In genomic region chr16:27080870-27081269, GRCh38 we compare ENCODE assay signal across 10 cellular contexts. TPM values are rescaled to one million over a fixed set of nuclear protein-coding genes. Genes with fewer than 3 reads are reported as not detected.
DNase-seq lines count a peak whose midpoint lies in the region; ATAC-seq and TF ChIP-seq lines count a peak whose summit lies in the region.
"Had no signal": no experiment of that assay in that cellular context is flagged by ENCODE, and none has a peak within 500 bp of the region (broad histone marks: within the 10 kb centered on the region; RNA-seq: fewer than 3 reads in every experiment).

No MANE protein-coding gene starts in this region.

- in situ Hi-C loops in KBM-7 (cut with MboI; ENCODE audit: low pct_unique_long_range_greater_than_20kb, low sequenced_read_pairs) = no loop called here

- TF ChIP-seq CTCF in mesothelial cell of epicardium (IDR thresholded peaks at IDR 0.05; ENCODE audit: unreplicated experiment) = peak; percentile 58

- H3K4me3 Mint-ChIP-seq in mesothelial cell of epicardium = no peak overlapping the region
- no peak overlapping the region for H3K4me3 Mint-ChIP-seq in activated naive CD8-positive, alpha-beta T cell treated with anti-CD3 and anti-CD28 coated beads for 36 hours
- H3K4me3 Mint-ChIP-seq: naive B cell had no signal

- no peaks in the 10 kb centered on the region for H3K4me1 Mint-ChIP-seq in mesothelial cell of epicardium
- no peaks in the 10 kb centered on the region for H3K4me1 Mint-ChIP-seq in activated naive CD8-positive, alpha-beta T cell treated with anti-CD3 and anti-CD28 coated beads for 36 hours

- ATAC-seq in HG02642 (IDR thresholded peaks at IDR 0.05; ENCODE audit: poor library complexity, unreplicated experiment) (no peak), HG03439 (IDR thresholded peaks at IDR 0.05; ENCODE audit: unreplicated experiment) (no peak), GM21576 (IDR thresholded peaks at IDR 0.05; ENCODE audit: unreplicated experiment) (no peak)

- H3K27me3 Mint-ChIP-seq in mesothelial cell of epicardium (ENCODE audit: low read depth) = peaks cover 45% of the 10 kb centered on the region
- peaks cover 20% of the 10 kb centered on the region for H3K27me3 Mint-ChIP-seq in activated naive CD8-positive, alpha-beta T cell treated with anti-CD3 and anti-CD28 coated beads for 36 hours

- H3K9me3 Mint-ChIP-seq in mesothelial cell of epicardium = peaks cover 5% of the 10 kb centered on the region
- H3K9me3 Mint-ChIP-seq in activated naive CD8-positive, alpha-beta T cell treated with anti-CD3 and anti-CD28 coated beads for 36 hours = peaks cover 1% of the 10 kb centered on the region

- H3K36me3 Mint-ChIP-seq in mesothelial cell of epicardium = no peaks in the 10 kb centered on the region
- no peaks in the 10 kb centered on the region for H3K36me3 Mint-ChIP-seq in activated naive CD8-positive, alpha-beta T cell treated with anti-CD3 and anti-CD28 coated beads for 36 hours

- DNase-seq in GM04504 (ENCODE audit: low read depth) (peak; percentile 2), KBM-7 (peak; percentile 22), cerebellar cortex (ENCODE audit: low spot score) (peak; percentile 2), mesothelial cell of epicardium (ENCODE audit: low spot score in 2 of 2, unreplicated experiment in 2 of 2) (no peak)
- DNase-seq in activated naive CD8-positive, alpha-beta T cell treated with anti-CD3 and anti-CD28 coated beads for 36 hours = no peak
- DNase-seq: naive B cell, NCI-H446 had no signal

- no peak overlapping the region for H3K27ac Mint-ChIP-seq in mesothelial cell of epicardium
- H3K27ac Mint-ChIP-seq in activated naive CD8-positive, alpha-beta T cell treated with anti-CD3 and anti-CD28 coated beads for 36 hours = no peak overlapping the region

RNA-seq across cellular contexts. Expression of gene C16orf82, which starts 14.1 kb away (rescaled TPM):
- total RNA-seq in mesothelial cell of epicardium = not detected in 3 replicates
- total RNA-seq in activated naive CD8-positive, alpha-beta T cell treated with anti-CD3 and anti-CD28 coated beads for 36 hours = not detected

Comparison
In these comparisons a context has a peak if more than half of its experiments do, and no peak if none do; other contexts are left out.
1. DNase-seq: peak in GM04504 (single experiment), KBM-7 (single experiment) and cerebellar cortex (single experiment); none in mesothelial cell of epicardium (0 of 2) and activated naive CD8-positive, alpha-beta T cell treated with anti-CD3 and anti-CD28 coated beads for 36 hours (single experiment).